ENCODE assay signal across 1 cellular context in the genomic region with DNA sequence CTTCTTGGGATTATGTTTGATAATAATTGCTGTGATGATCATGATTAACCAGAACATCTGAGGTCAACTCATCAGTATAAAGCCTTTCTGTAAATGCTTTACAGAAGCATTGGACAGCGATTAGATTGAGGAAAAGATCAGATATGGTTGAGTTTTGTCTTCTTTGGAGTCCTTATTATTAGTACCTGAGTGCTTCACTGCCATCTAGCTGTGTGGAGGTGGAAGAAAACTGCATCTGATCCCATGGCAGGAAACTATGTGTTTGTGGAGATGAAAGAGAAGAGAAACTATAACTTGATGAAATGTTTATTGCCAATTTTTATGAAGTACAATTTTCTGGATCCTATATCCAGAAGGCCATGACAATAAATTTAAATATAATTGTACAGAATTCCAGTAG.
TF ChIP-seq lines count a peak whose summit lies in the region.

No MANE protein-coding gene starts in this region.

TF ChIP-seq in GM12878, 131 proteins besides CTCF, POLR2A, EP300 and RAD21 (continued from another document):
- TF ChIP-seq, protein P1, sequence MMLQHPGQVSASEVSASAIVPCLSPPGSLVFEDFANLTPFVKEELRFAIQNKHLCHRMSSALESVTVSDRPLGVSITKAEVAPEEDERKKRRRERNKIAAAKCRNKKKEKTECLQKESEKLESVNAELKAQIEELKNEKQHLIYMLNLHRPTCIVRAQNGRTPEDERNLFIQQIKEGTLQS (IDR thresholded peaks at IDR 0.05; ENCODE audit: borderline replicate concordance, extremely low read depth, low read depth, low read length) = no peak
- TF ChIP-seq ZNF384 (IDR thresholded peaks at IDR 0.05; ENCODE audit: borderline replicate concordance, low read depth, low read length) (no peak), MTA2 (IDR thresholded peaks at IDR 0.05; ENCODE audit: low read depth) (no peak), SMAD1 (IDR thresholded peaks at IDR 0.05; ENCODE audit: low read depth, partially characterized antibody) (no peak), HDAC6 (IDR thresholded peaks at IDR 0.05; ENCODE audit: unreplicated experiment) (no peak), HDAC2 (IDR thresholded peaks at IDR 0.05) (no peak), ETV6 (conservative IDR thresholded peaks at IDR 0.05 in 1 of 2, IDR thresholded peaks at IDR 0.05 in 1 of 2; ENCODE audit: borderline replicate concordance in 1 of 2, low read depth in 1 of 2) (no peak)
- TF ChIP-seq, protein P2, sequence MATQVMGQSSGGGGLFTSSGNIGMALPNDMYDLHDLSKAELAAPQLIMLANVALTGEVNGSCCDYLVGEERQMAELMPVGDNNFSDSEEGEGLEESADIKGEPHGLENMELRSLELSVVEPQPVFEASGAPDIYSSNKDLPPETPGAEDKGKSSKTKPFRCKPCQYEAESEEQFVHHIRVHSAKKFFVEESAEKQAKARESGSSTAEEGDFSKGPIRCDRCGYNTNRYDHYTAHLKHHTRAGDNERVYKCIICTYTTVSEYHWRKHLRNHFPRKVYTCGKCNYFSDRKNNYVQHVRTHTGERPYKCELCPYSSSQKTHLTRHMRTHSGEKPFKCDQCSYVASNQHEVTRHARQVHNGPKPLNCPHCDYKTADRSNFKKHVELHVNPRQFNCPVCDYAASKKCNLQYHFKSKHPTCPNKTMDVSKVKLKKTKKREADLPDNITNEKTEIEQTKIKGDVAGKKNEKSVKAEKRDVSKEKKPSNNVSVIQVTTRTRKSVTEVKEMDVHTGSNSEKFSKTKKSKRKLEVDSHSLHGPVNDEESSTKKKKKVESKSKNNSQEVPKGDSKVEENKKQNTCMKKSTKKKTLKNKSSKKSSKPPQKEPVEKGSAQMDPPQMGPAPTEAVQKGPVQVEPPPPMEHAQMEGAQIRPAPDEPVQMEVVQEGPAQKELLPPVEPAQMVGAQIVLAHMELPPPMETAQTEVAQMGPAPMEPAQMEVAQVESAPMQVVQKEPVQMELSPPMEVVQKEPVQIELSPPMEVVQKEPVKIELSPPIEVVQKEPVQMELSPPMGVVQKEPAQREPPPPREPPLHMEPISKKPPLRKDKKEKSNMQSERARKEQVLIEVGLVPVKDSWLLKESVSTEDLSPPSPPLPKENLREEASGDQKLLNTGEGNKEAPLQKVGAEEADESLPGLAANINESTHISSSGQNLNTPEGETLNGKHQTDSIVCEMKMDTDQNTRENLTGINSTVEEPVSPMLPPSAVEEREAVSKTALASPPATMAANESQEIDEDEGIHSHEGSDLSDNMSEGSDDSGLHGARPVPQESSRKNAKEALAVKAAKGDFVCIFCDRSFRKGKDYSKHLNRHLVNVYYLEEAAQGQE (IDR thresholded peaks at IDR 0.05; ENCODE audit: low read depth, low read length) = no peak
